Comparison of ENCODE assay signal across 9 cellular contexts in genomic region chr3:153164009-153164550, GRCh38. TPM values are rescaled to one million over a fixed set of nuclear protein-coding genes. Genes with fewer than 3 reads are reported as not detected.
DNase-seq lines count a peak whose midpoint lies in the region; ATAC-seq, FAIRE-seq and TF ChIP-seq lines count a peak whose summit lies in the region.
"Had no signal": no experiment of that assay in that cellular context is flagged by ENCODE, and none has a peak within 500 bp of the region (broad histone marks: within the 10 kb centered on the region; RNA-seq: fewer than 3 reads in every experiment).

No MANE protein-coding gene starts in this region.

- peaks cover 52% of the 10 kb centered on the region for H3K4me1 Mint-ChIP-seq in activated CD8-positive, alpha-beta memory T cell treated with anti-CD3 and anti-CD28 coated beads, Interleukin-2, amount 10 ng/mL, durations not matched to agents 7 days and 5 days
- peaks cover 61% of the 10 kb centered on the region for H3K4me1 Mint-ChIP-seq in activated naive CD8-positive, alpha-beta T cell treated with anti-CD3 and anti-CD28 coated beads, Interleukin-2, amount 50 U/mL, for 24 hours

- TF ChIP-seq EP300 in HepG2 (IDR thresholded peaks at IDR 0.05; ENCODE audit: low read depth in 2 of 2, low read length in 2 of 2) = no peak
- TF ChIP-seq EP300 in HepG2 (CRISPR knock-in tag; IDR thresholded peaks at IDR 0.05; ENCODE audit: borderline replicate concordance) = no peak

- H4K20me1 ChIP-seq in HepG2 (ENCODE audit: insufficient read depth, low read length) = peaks cover 45% of the 10 kb centered on the region

- H3K4me3 Mint-ChIP-seq in activated CD8-positive, alpha-beta memory T cell treated with anti-CD3 and anti-CD28 coated beads, Interleukin-2, amount 10 ng/mL, durations not matched to agents 7 days and 5 days = peak overlapping the region; percentile 99
- peak overlapping the region; percentile 96 for H3K4me3 Mint-ChIP-seq in activated naive CD8-positive, alpha-beta T cell treated with anti-CD3 and anti-CD28 coated beads, Interleukin-2, amount 50 U/mL, for 24 hours

- no peak for TF ChIP-seq RAD21 in HepG2 (CRISPR knock-in tag; IDR thresholded peaks at IDR 0.05)

- H2AFZ ChIP-seq in HepG2 (ENCODE audit: low read length) = no peak overlapping the region

- TSS peak; percentile 46 for BruUV-seq in HepG2 (replicated peaks; lab: Mats Ljungman, UMichigan)

- H3K4me3 ChIP-seq in HepG2 (replicated peaks in 1 of 3; ENCODE audit: insufficient read depth in 1 of 3, low read depth in 2 of 3, low read length in 3 of 3) (peak overlapping the region; percentile 85 to 94 (median 94)), thyroid gland (replicated peaks in 1 of 3) (peak overlapping the region in 2 of 3 donors; percentile 1 to 88)

- H3K9me3 Mint-ChIP-seq in activated CD8-positive, alpha-beta memory T cell treated with anti-CD3 and anti-CD28 coated beads, Interleukin-2, amount 10 ng/mL, durations not matched to agents 7 days and 5 days (ENCODE audit: low read depth) = no peaks in the 10 kb centered on the region
- no peaks in the 10 kb centered on the region for H3K9me3 Mint-ChIP-seq in activated naive CD8-positive, alpha-beta T cell treated with anti-CD3 and anti-CD28 coated beads, Interleukin-2, amount 50 U/mL, for 24 hours

- no peak for DNase-seq in activated CD8-positive, alpha-beta memory T cell treated with anti-CD3 and anti-CD28 coated beads, Interleukin-2, amount 10 ng/mL, durations not matched to agents 7 days and 5 days
- DNase-seq in activated CD8-positive, alpha-beta memory T cell treated with anti-CD3 and anti-CD28 coated beads, Interleukin-2, amount 50 U/mL, for 48 hours = no peak
- no peak for DNase-seq in activated naive CD8-positive, alpha-beta T cell treated with anti-CD3 and anti-CD28 coated beads, Interleukin-2, amount 50 U/mL, for 24 hours
- DNase-seq in HepG2 (ENCODE audit: low spot score) (no peak), thyroid gland (no peak), germinal center (ENCODE audit: low spot score) (no peak), NCI-H2107 (lab: John Stamatoyannopoulos, UW) (no peak)

- H3K27ac ChIP-seq in HepG2 (ENCODE audit: extremely low read length, insufficient read depth, low read length) = peak overlapping the region; percentile 83
- peak overlapping the region in 1 of 3 donors; percentile 82 for H3K27ac ChIP-seq in thyroid gland

- peak overlapping the region; percentile 82 for H3K4me2 ChIP-seq in HepG2 (ENCODE audit: low read depth, low read length)

- intact Hi-C loops in HepG2 (cut with micrococcal nuclease; ENCODE audit: unreplicated experiment) (loop anchor here (2.0 to 5.0 kb wide), 5 partner anchors 67 to 605 kb away; no protein-coding TSS in a partner anchor), thyroid gland (cut with DNase I) (no loop called here)

- CTCF ChIA-PET in activated CD8-positive, alpha-beta memory T cell treated with anti-CD3 and anti-CD28 coated beads, Interleukin-2, amount 10 ng/mL, durations not matched to agents 7 days and 5 days (lab: Charles Lee) = interaction anchor here (0.7 to 6.5 kb wide), 10 partner anchors 53 to 464 kb away, joined by 3 to 35 read pairs (median 4); no protein-coding TSS in a partner anchor
- CTCF ChIA-PET in HepG2 (lab: Yijun Ruan, JAX; ENCODE audit: low intra/inter-chr PET ratio, low total read pairs) = no interaction called here

- POLR2A ChIA-PET in HepG2 (lab: Yijun Ruan, JAX) = no interaction called here

- ATAC-seq in activated CD8-positive, alpha-beta memory T cell treated with anti-CD3 and anti-CD28 coated beads, Interleukin-2, amount 10 ng/mL, durations not matched to agents 7 days and 5 days = no peak
- ATAC-seq in activated naive CD8-positive, alpha-beta T cell treated with anti-CD3 and anti-CD28 coated beads, Interleukin-2, amount 50 U/mL, for 24 hours = no peak
- ATAC-seq in HepG2 = no peak
- ATAC-seq in GM19351 (IDR thresholded peaks at IDR 0.05; ENCODE audit: unreplicated experiment) = no peak

- peak overlapping the region; percentile 85; the same call in 1 of the 2 replicates for H3K9ac ChIP-seq in HepG2 (ENCODE audit: insufficient read depth, low read depth, low read length)

- H3K36me3 Mint-ChIP-seq in activated CD8-positive, alpha-beta memory T cell treated with anti-CD3 and anti-CD28 coated beads, Interleukin-2, amount 10 ng/mL, durations not matched to agents 7 days and 5 days = peaks cover 45% of the 10 kb centered on the region
- H3K36me3 Mint-ChIP-seq in activated naive CD8-positive, alpha-beta T cell treated with anti-CD3 and anti-CD28 coated beads, Interleukin-2, amount 50 U/mL, for 24 hours (ENCODE audit: low read depth) = peaks cover 15% of the 10 kb centered on the region

- TF ChIP-seq CTCF in HepG2 (CRISPR knock-in tag; IDR thresholded peaks at IDR 0.05) (no peak), thyroid gland (IDR thresholded peaks at IDR 0.05) (no peak)

- H3K79me2 ChIP-seq in HepG2 (ENCODE audit: insufficient read depth, low read length) = peaks cover 41% of the 10 kb centered on the region

- no peak for TF ChIP-seq POLR2A in HepG2 (IDR thresholded peaks at IDR 0.05; ENCODE audit: insufficient read depth in 1 of 2, low read depth in 2 of 2, low read length in 2 of 2)
- no peak for TF ChIP-seq POLR2A in thyroid gland (IDR thresholded peaks at IDR 0.05)

- H3K36me3 ChIP-seq in HepG2 (replicated peaks in 1 of 2; ENCODE audit: control insufficient read depth in 1 of 2, insufficient read depth in 2 of 2, low read length in 2 of 2) = no peaks in the 10 kb centered on the region
- no peaks in the 10 kb centered on the region for H3K36me3 ChIP-seq in thyroid gland

- peak overlapping the region; percentile 95 for H3K27ac Mint-ChIP-seq in activated CD8-positive, alpha-beta memory T cell treated with anti-CD3 and anti-CD28 coated beads, Interleukin-2, amount 10 ng/mL, durations not matched to agents 7 days and 5 days
- peak overlapping the region; percentile 86 for H3K27ac Mint-ChIP-seq in activated naive CD8-positive, alpha-beta T cell treated with anti-CD3 and anti-CD28 coated beads, Interleukin-2, amount 50 U/mL, for 24 hours

- H3K27me3 ChIP-seq in HepG2 (ENCODE audit: control insufficient read depth in 1 of 2, insufficient read depth in 2 of 2, low read length in 2 of 2) (no peaks in the 10 kb centered on the region; a peak in 1 of 5 replicates), thyroid gland (no peaks in the 10 kb centered on the region)

- 2% methylated on average over 3 of the region's 3 CpGs for WGBS in HepG2 (ENCODE audit: low lambda C conversion rate)
- WGBS in thyroid gland, 2 donors = 29 to 49% methylated on average over 3 of the region's 3 CpGs

- H3K27me3 Mint-ChIP-seq in activated CD8-positive, alpha-beta memory T cell treated with anti-CD3 and anti-CD28 coated beads, Interleukin-2, amount 10 ng/mL, durations not matched to agents 7 days and 5 days = no peaks in the 10 kb centered on the region
- H3K27me3 Mint-ChIP-seq in activated naive CD8-positive, alpha-beta T cell treated with anti-CD3 and anti-CD28 coated beads, Interleukin-2, amount 50 U/mL, for 24 hours = no peaks in the 10 kb centered on the region

- in situ Hi-C loops in HepG2 (cut with HindIII; ENCODE audit: extremely low pct_ligation_motif_present, low pct_unique_long_range_greater_than_20kb) = no loop called here

- H3K9me3 ChIP-seq in HepG2 (ENCODE audit: low read length) (no peaks in the 10 kb centered on the region), thyroid gland (no peaks in the 10 kb centered on the region)

- FAIRE-seq in HepG2 (lab: Jason Lieb, UNC) = no peak
- FAIRE-seq: HTR-8/SVneo had no signal

- H3K4me1 ChIP-seq in HepG2 (ENCODE audit: insufficient read depth, low read length) (peaks cover 37% of the 10 kb centered on the region), thyroid gland (peaks cover 17 to 23% of the 10 kb centered on the region in 2 donors)

TF ChIP-seq in HepG2, 621 proteins besides CTCF, POLR2A, EP300 and RAD21:
- no peak for TF ChIP-seq NR3C1 (CRISPR knock-in tag; IDR thresholded peaks at IDR 0.05)
- TF ChIP-seq TFAP4 (IDR thresholded peaks at IDR 0.05; ENCODE audit: borderline replicate concordance, low read depth) = peak; percentile 57

RNA-seq across cellular contexts. Expression of gene RAP2B, which starts 2.1 kb away (rescaled TPM):
- total RNA-seq in activated CD8-positive, alpha-beta memory T cell treated with anti-CD3 and anti-CD28 coated beads, Interleukin-2, amount 10 ng/mL, durations not matched to agents 7 days and 5 days = 10 to 100 TPM; 17.3 to 22.4 TPM
- total RNA-seq in HepG2 (2016; rRNA removed; fragmentation: Illumina TruSeq; extraction: Trizol) = 7.1 and 7.2 TPM in 2 replicates
- 1.4 and 1.9 TPM in 2 replicates for total RNA-seq in HepG2 (2016; cell fraction: cytosol; rRNA removed; fragmentation: Illumina TruSeq; extraction: Trizol; ENCODE audit: low read depth)
- 6.7 and 7.3 TPM in 2 replicates for total RNA-seq in HepG2 (2016; cell fraction: insoluble cytoplasmic fraction; rRNA removed; fragmentation: Illumina TruSeq; extraction: Trizol)
- total RNA-seq in HepG2 (2016; cell fraction: membrane; rRNA removed; fragmentation: Illumina TruSeq; extraction: Trizol) = 7.5 and 7.8 TPM in 2 replicates
- total RNA-seq in HepG2 (2016; cell fraction: nucleus; rRNA removed; fragmentation: Illumina TruSeq; extraction: Trizol) = 5.0 and 5.5 TPM in 2 replicates
- 6.1 and 6.4 TPM in 2 replicates for polyA plus RNA-seq in HepG2 (2011; rRNA removed)
- 5.4 and 6.0 TPM in 2 replicates for polyA plus RNA-seq in HepG2 (2011; cell fraction: cytosol; rRNA removed)
- polyA plus RNA-seq in HepG2 (2011; cell fraction: nucleus; rRNA removed) = 6.1 and 7.1 TPM in 2 replicates
- polyA plus RNA-seq in HepG2 (2012) = 7.0 and 8.6 TPM in 2 replicates
- polyA plus RNA-seq in HepG2 (2016; cell fraction: cytosol; fragmentation: Illumina TruSeq; extraction: Trizol; ENCODE audit: low read depth) = 1.1 and 1.2 TPM in 2 replicates
- polyA plus RNA-seq in HepG2 (2016; cell fraction: insoluble cytoplasmic fraction; fragmentation: Illumina TruSeq; extraction: Trizol; ENCODE audit: low read depth) = 7.0 TPM in 2 replicates
- 5.1 and 5.2 TPM in 2 replicates for polyA plus RNA-seq in HepG2 (2016; cell fraction: membrane; fragmentation: Illumina TruSeq; extraction: Trizol; ENCODE audit: low read depth)
- 4.5 and 5.1 TPM in 2 replicates for polyA plus RNA-seq in HepG2 (2016; cell fraction: nucleus; fragmentation: Illumina TruSeq; extraction: Trizol; ENCODE audit: insufficient read depth, low read depth)
- 9.6 and 21.8 TPM in 2 replicates for polyA minus RNA-seq in HepG2 (2011; rRNA and poly(A)+ RNA removed; ENCODE audit: low replicate concordance)
- polyA minus RNA-seq in HepG2 (2011; cell fraction: cytosol; rRNA and poly(A)+ RNA removed) = 12.2 and 14.8 TPM in 2 replicates
- polyA minus RNA-seq in HepG2 (2011; cell fraction: nucleus; rRNA and poly(A)+ RNA removed) = 18.2 and 20.6 TPM in 2 replicates
- total RNA-seq in thyroid gland = 10 to 100 TPM in 3 of 4 donors, 1 to 10 TPM in 1; 8.9 to 11.0 (median 10.1) TPM
